Comparison of ENCODE assay signal across 10 cellular contexts in the genomic region with DNA sequence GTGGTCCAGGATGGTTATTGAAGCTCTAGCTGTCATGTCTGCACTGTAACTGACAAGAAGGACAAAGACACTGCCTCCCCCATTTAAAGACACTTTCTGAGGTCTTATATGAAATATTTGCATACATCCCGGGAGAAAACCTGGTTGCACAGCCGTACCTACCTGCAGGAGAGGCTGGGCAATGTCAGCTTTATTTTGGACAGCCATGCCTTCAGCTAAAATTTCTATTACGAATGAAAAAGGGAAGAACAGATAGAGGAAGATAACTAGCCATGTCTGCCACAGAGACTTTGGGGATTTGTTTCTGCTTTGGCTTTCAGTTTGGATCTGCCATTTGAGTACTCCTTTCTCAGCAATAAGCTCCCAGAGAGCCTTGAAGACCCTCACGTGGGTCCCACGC. TPM values are rescaled to one million over a fixed set of nuclear protein-coding genes. Genes with fewer than 3 reads are reported as not detected.
DNase-seq lines count a peak whose midpoint lies in the region; ATAC-seq and TF ChIP-seq lines count a peak whose summit lies in the region.
"Had no signal": no experiment of that assay in that cellular context is flagged by ENCODE, and none has a peak within 500 bp of the region (broad histone marks: within the 10 kb centered on the region; RNA-seq: fewer than 3 reads in every experiment).

No MANE protein-coding gene starts in this region.

- no peaks in the 10 kb centered on the region for H3K27me3 Mint-ChIP-seq in activated CD4-positive, alpha-beta T cell treated with anti-CD3 and anti-CD28 coated beads for 36 hours
- H3K27me3 Mint-ChIP-seq in effector memory CD8-positive, alpha-beta T cell, result no peaks in the 10 kb centered on the region
- H3K27me3 Mint-ChIP-seq in stimulated activated memory B cell treated with anti-CD40 and anti-IgM and Interleukin-4, amounts not matched to agents 10 μg/mL and 1 μg/mL and 100 μg/mL, for 72 hours, result no peaks in the 10 kb centered on the region

- peaks cover 18% of the 10 kb centered on the region for H4K20me1 ChIP-seq in OCI-LY3 (ENCODE audit: insufficient read depth, low read length)

- peaks cover 89% of the 10 kb centered on the region for H3K4me1 Mint-ChIP-seq in activated CD4-positive, alpha-beta T cell treated with anti-CD3 and anti-CD28 coated beads for 36 hours
- H3K4me1 Mint-ChIP-seq in effector memory CD8-positive, alpha-beta T cell (ENCODE audit: low read depth in 2 of 2), result peaks cover 56 to 67% of the 10 kb centered on the region in 2 donors
- H3K4me1 Mint-ChIP-seq in stimulated activated memory B cell treated with anti-CD40 and anti-IgM and Interleukin-4, amounts not matched to agents 10 μg/mL and 1 μg/mL and 100 μg/mL, for 72 hours, result peaks cover 75% of the 10 kb centered on the region

- H3K4me1 ChIP-seq in OCI-LY3 (ENCODE audit: low read length), result peaks cover 41% of the 10 kb centered on the region

- H3K9me3 ChIP-seq in OCI-LY3 (ENCODE audit: insufficient read depth, low read length), result no peaks in the 10 kb centered on the region

- DNase-seq in activated CD4-positive, alpha-beta T cell treated with anti-CD3 and anti-CD28 coated beads for 36 hours, result no peak
- DNase-seq in activated CD4-positive, alpha-beta T cell treated with anti-CD3 and anti-CD28 coated beads for 4 hours, result no peak
- no peak for DNase-seq in effector memory CD8-positive, alpha-beta T cell
- no peak for DNase-seq in NCI-H510A (lab: John Stamatoyannopoulos, UW)
- DNase-seq in HuH-7 (ENCODE audit: low spot score), result no peak
- DNase-seq in SKM-1 treated with dmso at 0.1 percent for 144 hours (lab: John Stamatoyannopoulos, UW; ENCODE audit: unreplicated experiment), result no peak
- DNase-seq: NCI-H1417, PC-9 had no signal

- H3K4me3 ChIP-seq in OCI-LY3 (ENCODE audit: low read length), result peak overlapping the region; percentile 64
- H3K4me3 ChIP-seq: PC-9 had no signal

- H3K36me3 ChIP-seq in OCI-LY3 (replicated peaks; ENCODE audit: low read depth, low read length), result peaks cover 33% of the 10 kb centered on the region

- peaks cover 25% of the 10 kb centered on the region for H3K79me2 ChIP-seq in OCI-LY3 (ENCODE audit: low read length)

- peak overlapping the region; percentile 71 for H3K27ac ChIP-seq in OCI-LY3 (ENCODE audit: low read length)
- H3K27ac ChIP-seq: PC-9 had no signal

- H3K4me2 ChIP-seq in OCI-LY3 (ENCODE audit: low read length), result peak overlapping the region; percentile 96
- H3K4me2 ChIP-seq: PC-9 had no signal

- no peak overlapping the region for H2AFZ ChIP-seq in OCI-LY3 (ENCODE audit: low read depth, low read length)
- H2AFZ ChIP-seq: PC-9 had no signal

- H3K4me3 Mint-ChIP-seq in activated CD4-positive, alpha-beta T cell treated with anti-CD3 and anti-CD28 coated beads for 36 hours, result peak overlapping the region; percentile 34
- H3K4me3 Mint-ChIP-seq in effector memory CD8-positive, alpha-beta T cell, result peak overlapping the region; percentile 61 to 77
- H3K4me3 Mint-ChIP-seq in stimulated activated memory B cell treated with anti-CD40 and anti-IgM and Interleukin-4, amounts not matched to agents 10 μg/mL and 1 μg/mL and 100 μg/mL, for 72 hours, result peak overlapping the region; percentile 62

- intact Hi-C loops in activated CD4-positive, alpha-beta T cell treated with anti-CD3 and anti-CD28 coated beads for 36 hours (cut with DNase I, micrococcal nuclease), result no loop called here

- POLR2A ChIA-PET in activated CD4-positive, alpha-beta T cell treated with anti-CD3 and anti-CD28 coated beads for 36 hours (lab: Charles Lee), result interaction anchor here (0.5 to 0.7 kb wide), 2 partner anchors 14 to 90 kb away, joined by 3 read pairs; no protein-coding TSS in a partner anchor

- peak overlapping the region; percentile 47; the same call in 1 of the 2 replicates for H3K9ac ChIP-seq in OCI-LY3 (ENCODE audit: low read length)

- H3K9me3 Mint-ChIP-seq in activated CD4-positive, alpha-beta T cell treated with anti-CD3 and anti-CD28 coated beads for 36 hours (ENCODE audit: low read depth), result no peaks in the 10 kb centered on the region
- no peaks in the 10 kb centered on the region for H3K9me3 Mint-ChIP-seq in effector memory CD8-positive, alpha-beta T cell
- no peaks in the 10 kb centered on the region for H3K9me3 Mint-ChIP-seq in stimulated activated memory B cell treated with anti-CD40 and anti-IgM and Interleukin-4, amounts not matched to agents 10 μg/mL and 1 μg/mL and 100 μg/mL, for 72 hours

- CTCF ChIA-PET in activated CD4-positive, alpha-beta T cell treated with anti-CD3 and anti-CD28 coated beads for 36 hours (lab: Charles Lee), result interaction anchor here (0.8 to 4.5 kb wide), 11 partner anchors 9 to 199 kb away, joined by 3 to 67 read pairs (median 4); partner anchors contain the start of genes PRMT7, SLC7A6 and SLC7A6OS

- no peak for TF ChIP-seq CTCF in OCI-LY3 (IDR thresholded peaks at IDR 0.05; ENCODE audit: low read depth, low read length)

- H3K36me3 Mint-ChIP-seq in activated CD4-positive, alpha-beta T cell treated with anti-CD3 and anti-CD28 coated beads for 36 hours (ENCODE audit: low read depth), result peaks cover 72% of the 10 kb centered on the region
- H3K36me3 Mint-ChIP-seq in effector memory CD8-positive, alpha-beta T cell (ENCODE audit: insufficient read depth), result peaks cover 50% of the 10 kb centered on the region
- H3K36me3 Mint-ChIP-seq in stimulated activated memory B cell treated with anti-CD40 and anti-IgM and Interleukin-4, amounts not matched to agents 10 μg/mL and 1 μg/mL and 100 μg/mL, for 72 hours, result peaks cover 49% of the 10 kb centered on the region

- ATAC-seq in activated CD4-positive, alpha-beta T cell treated with anti-CD3 and anti-CD28 coated beads for 36 hours, result no peak
- no peak for ATAC-seq in effector memory CD8-positive, alpha-beta T cell (replicated peaks)
- ATAC-seq in stimulated activated memory B cell treated with anti-CD40 and anti-IgM and Interleukin-4, amounts not matched to agents 10 μg/mL and 1 μg/mL and 100 μg/mL, for 72 hours, result no peak

- peak overlapping the region; percentile 96 for H3K27ac Mint-ChIP-seq in activated CD4-positive, alpha-beta T cell treated with anti-CD3 and anti-CD28 coated beads for 36 hours
- H3K27ac Mint-ChIP-seq in effector memory CD8-positive, alpha-beta T cell, result peak overlapping the region; percentile 85 to 88
- H3K27ac Mint-ChIP-seq in stimulated activated memory B cell treated with anti-CD40 and anti-IgM and Interleukin-4, amounts not matched to agents 10 μg/mL and 1 μg/mL and 100 μg/mL, for 72 hours, result peak overlapping the region; percentile 75

- no peaks in the 10 kb centered on the region for H3K27me3 ChIP-seq in OCI-LY3 (ENCODE audit: low read depth, low read length)

RNA-seq across cellular contexts. Expression of gene SLC7A6, which starts 19.0 kb away (rescaled TPM):
- total RNA-seq in activated CD4-positive, alpha-beta T cell treated with anti-CD3 and anti-CD28 coated beads for 36 hours, result 10 to 100 TPM; 55.7 to 58.7 TPM

RNA-seq across cellular contexts. Expression of gene SLC7A6OS, which starts 27.4 kb away (rescaled TPM):
- total RNA-seq in activated CD4-positive, alpha-beta T cell treated with anti-CD3 and anti-CD28 coated beads for 36 hours, result 10 to 100 TPM; 17.4 to 21.7 TPM

RNA-seq across cellular contexts. Expression of gene PRMT7, which starts 27.5 kb away (rescaled TPM):
- 10 to 100 TPM; 62.7 to 70.7 TPM for total RNA-seq in activated CD4-positive, alpha-beta T cell treated with anti-CD3 and anti-CD28 coated beads for 36 hours

RNA-seq across cellular contexts. Expression of gene PLA2G15, which starts 38.2 kb away (rescaled TPM):
- 1 to 10 TPM; 6.0 to 7.0 TPM for total RNA-seq in activated CD4-positive, alpha-beta T cell treated with anti-CD3 and anti-CD28 coated beads for 36 hours

RNA-seq across cellular contexts. Expression of gene ESRP2, which starts 47.4 kb away (rescaled TPM):
- under 1 TPM; 0.58 to 0.85 TPM for total RNA-seq in activated CD4-positive, alpha-beta T cell treated with anti-CD3 and anti-CD28 coated beads for 36 hours
